In genomic region chr1:8661185-8662110, GRCh38 we compare ENCODE assay signal across 9 cellular contexts.
DNase-seq lines count a peak whose midpoint lies in the region; ATAC-seq, FAIRE-seq and TF ChIP-seq lines count a peak whose summit lies in the region.
"Had no signal": no experiment of that assay in that cellular context is flagged by ENCODE, and none has a peak within 500 bp of the region (broad histone marks: within the 10 kb centered on the region; RNA-seq: fewer than 3 reads in every experiment).

No MANE protein-coding gene starts in this region.

- no TSS peak for BruUV-seq in GM12878 (replicated peaks; lab: Mats Ljungman, UMichigan)

- SMC1A ChIA-PET in GM12878 (lab: Charles Lee; ENCODE audit: uncharacterized antibody, unreplicated experiment) = interaction anchor here (0.6 to 20.2 kb wide), 18 partner anchors 9 to 188 kb away, joined by 3 to 587 read pairs (median 6); no protein-coding TSS in a partner anchor

- peak overlapping the region; percentile 24 for H3K9ac ChIP-seq in GM12878 (ENCODE audit: control insufficient read depth, insufficient read depth, low read length)

- H4K20me1 ChIP-seq in GM12878 (ENCODE audit: control insufficient read depth, insufficient read depth) = no peaks in the 10 kb centered on the region

- H3K36me3 ChIP-seq in GM12878 (ENCODE audit: control insufficient read depth in 2 of 2, insufficient read depth in 2 of 2, low read length in 1 of 2) (no peaks in the 10 kb centered on the region; a peak in 1 of 4 replicates), transverse colon (no peaks in the 10 kb centered on the region)

- H2AFZ ChIP-seq in GM12878 (ENCODE audit: control insufficient read depth, low read depth, low read length) = no peak overlapping the region; the same call in 1 of the 2 replicates

- H3K4me1 ChIP-seq in GM12878 (ENCODE audit: control insufficient read depth, insufficient read depth, low read length) (peaks cover 56% of the 10 kb centered on the region), transverse colon (peaks cover 42 to 75% (median 49%) of the 10 kb centered on the region in 4 donors)

- H3K27ac Mint-ChIP-seq in memory B cell = no peak overlapping the region
- H3K27ac Mint-ChIP-seq: activated naive CD4-positive, alpha-beta T cell treated with anti-CD3 and anti-CD28 coated beads, Interleukin-2, amount 50 U/mL, for 24 hours had no signal

- no peaks in the 10 kb centered on the region for H3K36me3 Mint-ChIP-seq in memory B cell

- H3K4me1 Mint-ChIP-seq in memory B cell = peaks cover 15% of the 10 kb centered on the region

- ATAC-seq in GM12878 (peak; percentile 63), memory B cell (ENCODE audit: low read depth) (peak; percentile 25), HG02973 (IDR thresholded peaks at IDR 0.05; ENCODE audit: unreplicated experiment) (no peak), HG03097 (IDR thresholded peaks at IDR 0.05; ENCODE audit: low FRiP score, unreplicated experiment) (no peak)

- no peak for TF ChIP-seq POLR2A in GM12878 (IDR thresholded peaks at IDR 0.05; ENCODE audit: low read depth, low read length)
- no peak for TF ChIP-seq POLR2A in transverse colon (IDR thresholded peaks at IDR 0.05)

- H3K4me2 ChIP-seq in GM12878 (ENCODE audit: control insufficient read depth, insufficient read depth) = peak overlapping the region; percentile 67

- no peaks in the 10 kb centered on the region for H3K27me3 Mint-ChIP-seq in memory B cell
- H3K27me3 Mint-ChIP-seq: activated naive CD4-positive, alpha-beta T cell treated with anti-CD3 and anti-CD28 coated beads, Interleukin-2, amount 50 U/mL, for 24 hours had no signal

- H3K4me3 Mint-ChIP-seq in memory B cell = no peak overlapping the region
- H3K4me3 Mint-ChIP-seq: activated naive CD4-positive, alpha-beta T cell treated with anti-CD3 and anti-CD28 coated beads, Interleukin-2, amount 50 U/mL, for 24 hours had no signal

- RAD21 ChIA-PET in GM12878 (lab: Charles Lee; ENCODE audit: unreplicated experiment) = interaction anchor here (0.9 to 19.8 kb wide), 7 partner anchors 8 to 188 kb away, joined by 3 to 384 read pairs (median 5); no protein-coding TSS in a partner anchor

- no peak for FAIRE-seq in GM12878 (lab: Jason Lieb, UNC)

- H3K27me3 ChIP-seq in GM12878 (replicated peaks in 1 of 2; ENCODE audit: control insufficient read depth in 2 of 2, insufficient read depth in 2 of 2, low read length in 1 of 2) (no peaks in the 10 kb centered on the region), transverse colon (no peaks in the 10 kb centered on the region)

- CTCF ChIA-PET in GM12878 (lab: Yijun Ruan, JAX) = interaction anchor here (0.9 to 7.6 kb wide), 13 partner anchors 8 to 188 kb away, joined by 3 to 50 read pairs (median 6); no protein-coding TSS in a partner anchor

- TF ChIP-seq RAD21 in GM12878 (IDR thresholded peaks at IDR 0.05; ENCODE audit: insufficient read depth, low read depth, low read length) = no peak

- POLR2A ChIA-PET in GM12878 (lab: Charles Lee) = interaction anchor here (0.6 to 5.2 kb wide), 11 partner anchors 10 to 217 kb away, joined by 3 to 40 read pairs (median 3); partner anchors contain the start of gene ENO1

- no peak for TF ChIP-seq EP300 in GM12878 (IDR thresholded peaks at IDR 0.05; ENCODE audit: borderline replicate concordance in 1 of 2, control insufficient read depth in 1 of 2, low read depth in 2 of 2, low read length in 2 of 2)
- TF ChIP-seq EP300 in transverse colon (IDR thresholded peaks at IDR 0.05; ENCODE audit: low read depth) = no peak

- H3K9me3 Mint-ChIP-seq in memory B cell = no peaks in the 10 kb centered on the region
- H3K9me3 Mint-ChIP-seq: activated naive CD4-positive, alpha-beta T cell treated with anti-CD3 and anti-CD28 coated beads, Interleukin-2, amount 50 U/mL, for 24 hours had no signal

- 68% methylated on average over 8 of the region's 8 CpGs for WGBS in GM12878 (ENCODE audit: insufficient coverage, insufficient replicate concordance, low lambda C conversion rate, missing lambda C conversion rate)
- 33 to 45% methylated on average over 3 to 8 of the region's 8 CpGs for WGBS in transverse colon (ENCODE audit: low coverage in 1 of 2), 2 donors

- DNase-seq in AG08396 (ENCODE audit: low spot score) = peak; percentile 20
- peak; percentile 66 for DNase-seq in HK-2 (ENCODE audit: unreplicated experiment)
- peak; percentile 72 for DNase-seq in GM12878 (ENCODE audit: low read depth, low spot score)
- no peak for DNase-seq in memory B cell (ENCODE audit: low spot score in 2 of 2)
- DNase-seq in transverse colon = no peak
- no peak for DNase-seq in MV-4-11 (lab: John Stamatoyannopoulos, UW)

- in situ Hi-C loops in GM12878 (cut with MboI) = no loop called here
- in situ Hi-C loops in transverse colon (cut with MboI; ENCODE audit: low pct_ligation_motif_present in 1 of 4, low pct_unique_long_range_greater_than_20kb in 1 of 4, low sequenced_read_pairs in 3 of 4) = loop anchor here in 2 of 4 donors (25.0 kb wide), 1 partner anchor 99 kb away; no protein-coding TSS in a partner anchor

- H3K79me2 ChIP-seq in GM12878 (ENCODE audit: control insufficient read depth, insufficient read depth, low read length) = peaks cover 76% of the 10 kb centered on the region

- H3K9me3 ChIP-seq in GM12878 (replicated peaks; ENCODE audit: control insufficient read depth, insufficient read depth, low read length) = no peaks in the 10 kb centered on the region; the same call in 2 of the 3 replicates
- no peaks in the 10 kb centered on the region for H3K9me3 ChIP-seq in transverse colon

- H3K27ac ChIP-seq in GM12878 (ENCODE audit: control insufficient read depth, insufficient read depth) (peak overlapping the region; percentile 79), transverse colon (peak overlapping the region; percentile 33 to 69 (median 56))

- intact Hi-C loops in GM12878 (cut with micrococcal nuclease; ENCODE audit: unreplicated experiment) (no loop called here), transverse colon (cut with DNase I; ENCODE audit: low total_unique reads) (loop anchor here (5.0 kb wide), 1 partner anchor 66 kb away; no protein-coding TSS in a partner anchor)

- H3K4me3 ChIP-seq in GM12878 (no peak overlapping the region), transverse colon (no peak overlapping the region)

- TF ChIP-seq CTCF in GM12878 (IDR thresholded peaks at IDR 0.05 in 2 of 3, conservative IDR thresholded peaks at IDR 0.05 in 1 of 3; ENCODE audit: control insufficient read depth in 2 of 3, extremely low read depth in 1 of 3, insufficient read depth in 1 of 3, low read depth in 3 of 3, low read length in 3 of 3) = no peak
- TF ChIP-seq CTCF in transverse colon (IDR thresholded peaks at IDR 0.05) = no peak

TF ChIP-seq in GM12878, 131 proteins besides CTCF, POLR2A, EP300 and RAD21 (continues in another document):
- TF ChIP-seq STAT3 (IDR thresholded peaks at IDR 0.05; ENCODE audit: low read depth, low read length) (no peak), BCL11A (IDR thresholded peaks at IDR 0.05; ENCODE audit: low read depth, low read length) (no peak), PAX5 (IDR thresholded peaks at IDR 0.05; ENCODE audit: borderline replicate concordance, low read depth, low read length) (no peak), ZNF217 (IDR thresholded peaks at IDR 0.05) (no peak), MYC (IDR thresholded peaks at IDR 0.05; ENCODE audit: insufficient read depth, insufficient read length, insufficient replicate concordance, low read length, severe bottlenecking) (no peak)
- TF ChIP-seq, protein P1, sequence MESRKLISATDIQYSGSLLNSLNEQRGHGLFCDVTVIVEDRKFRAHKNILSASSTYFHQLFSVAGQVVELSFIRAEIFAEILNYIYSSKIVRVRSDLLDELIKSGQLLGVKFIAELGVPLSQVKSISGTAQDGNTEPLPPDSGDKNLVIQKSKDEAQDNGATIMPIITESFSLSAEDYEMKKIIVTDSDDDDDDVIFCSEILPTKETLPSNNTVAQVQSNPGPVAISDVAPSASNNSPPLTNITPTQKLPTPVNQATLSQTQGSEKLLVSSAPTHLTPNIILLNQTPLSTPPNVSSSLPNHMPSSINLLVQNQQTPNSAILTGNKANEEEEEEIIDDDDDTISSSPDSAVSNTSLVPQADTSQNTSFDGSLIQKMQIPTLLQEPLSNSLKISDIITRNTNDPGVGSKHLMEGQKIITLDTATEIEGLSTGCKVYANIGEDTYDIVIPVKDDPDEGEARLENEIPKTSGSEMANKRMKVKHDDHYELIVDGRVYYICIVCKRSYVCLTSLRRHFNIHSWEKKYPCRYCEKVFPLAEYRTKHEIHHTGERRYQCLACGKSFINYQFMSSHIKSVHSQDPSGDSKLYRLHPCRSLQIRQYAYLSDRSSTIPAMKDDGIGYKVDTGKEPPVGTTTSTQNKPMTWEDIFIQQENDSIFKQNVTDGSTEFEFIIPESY (IDR thresholded peaks at IDR 0.05) = no peak
- TF ChIP-seq, protein P2, sequence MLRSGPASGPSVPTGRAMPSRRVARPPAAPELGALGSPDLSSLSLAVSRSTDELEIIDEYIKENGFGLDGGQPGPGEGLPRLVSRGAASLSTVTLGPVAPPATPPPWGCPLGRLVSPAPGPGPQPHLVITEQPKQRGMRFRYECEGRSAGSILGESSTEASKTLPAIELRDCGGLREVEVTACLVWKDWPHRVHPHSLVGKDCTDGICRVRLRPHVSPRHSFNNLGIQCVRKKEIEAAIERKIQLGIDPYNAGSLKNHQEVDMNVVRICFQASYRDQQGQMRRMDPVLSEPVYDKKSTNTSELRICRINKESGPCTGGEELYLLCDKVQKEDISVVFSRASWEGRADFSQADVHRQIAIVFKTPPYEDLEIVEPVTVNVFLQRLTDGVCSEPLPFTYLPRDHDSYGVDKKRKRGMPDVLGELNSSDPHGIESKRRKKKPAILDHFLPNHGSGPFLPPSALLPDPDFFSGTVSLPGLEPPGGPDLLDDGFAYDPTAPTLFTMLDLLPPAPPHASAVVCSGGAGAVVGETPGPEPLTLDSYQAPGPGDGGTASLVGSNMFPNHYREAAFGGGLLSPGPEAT (IDR thresholded peaks at IDR 0.05; ENCODE audit: low read depth) = no peak

Comparison
In these comparisons a context has a peak if more than half of its experiments do, and no peak if none do; other contexts are left out.
1. DNase-seq: peak in AG08396 (single experiment), HK-2 (single experiment) and GM12878 (single experiment); none in memory B cell (0 of 2), transverse colon (single experiment) and MV-4-11 (single experiment).
2. ATAC-seq: peak in GM12878 (single experiment) and memory B cell (single experiment); none in HG02973 (single experiment) and HG03097 (single experiment).